ENCODE assay signal across 14 cellular contexts in genomic region chr10:48776005-48776522, GRCh38.
DNase-seq lines count a peak whose midpoint lies in the region; ATAC-seq, FAIRE-seq and TF ChIP-seq lines count a peak whose summit lies in the region.
"Had no signal": no experiment of that assay in that cellular context is flagged by ENCODE, and none has a peak within 500 bp of the region (broad histone marks: within the 10 kb centered on the region; RNA-seq: fewer than 3 reads in every experiment).

No MANE protein-coding gene starts in this region.

- H3K9ac ChIP-seq in H1 (replicated peaks in 1 of 4; ENCODE audit: extremely low read depth in 1 of 4, low read depth in 3 of 4, low read length in 3 of 4) (no peak overlapping the region), neuronal stem cell (ENCODE audit: low read depth, low read length, poor library complexity) (no peak overlapping the region)

- no TSS peak for BruUV-seq in PC-9 (replicated peaks; lab: Mats Ljungman, UMichigan)

- no peaks in the 10 kb centered on the region for H3K36me3 ChIP-seq in H1 (ENCODE audit: control insufficient read depth in 2 of 4, insufficient read depth in 4 of 4, low read length in 3 of 4)
- H3K36me3 ChIP-seq in neuronal stem cell (replicated peaks in 1 of 2; ENCODE audit: control insufficient read depth in 2 of 2, insufficient read depth in 2 of 2, low read length in 2 of 2), result peaks cover 0 to 2% of the 10 kb centered on the region in 2 donors
- no peaks in the 10 kb centered on the region for H3K36me3 ChIP-seq in PC-9 (ENCODE audit: low read depth)
- no peaks in the 10 kb centered on the region for H3K36me3 ChIP-seq in Peyer's patch
- H3K36me3 ChIP-seq: HAP-1 had no signal

- H2BK15ac ChIP-seq in H1 (ENCODE audit: low read length), result no peak overlapping the region
- H2BK15ac ChIP-seq in neuronal stem cell (ENCODE audit: low read length), result no peak overlapping the region

- H4K91ac ChIP-seq in H1 (replicated peaks; ENCODE audit: insufficient read length, low read length), result no peak overlapping the region
- H4K91ac ChIP-seq in neuronal stem cell (ENCODE audit: low read depth, low read length, poor library complexity), result no peak overlapping the region

- no peaks in the 10 kb centered on the region for H3K79me2 ChIP-seq in H1 (ENCODE audit: control insufficient read depth in 1 of 2, insufficient read depth in 2 of 2, low read length in 2 of 2)
- H3K79me2 ChIP-seq in PC-9 (ENCODE audit: low read depth), result no peaks in the 10 kb centered on the region

- H4K8ac ChIP-seq in H1 (ENCODE audit: extremely low read depth, insufficient read depth, low read length), result no peak overlapping the region
- H4K8ac ChIP-seq in neuronal stem cell (ENCODE audit: low read depth, low read length), result no peak overlapping the region

- H3K14ac ChIP-seq in H1 (ENCODE audit: insufficient read length) (no peak overlapping the region), neuronal stem cell (ENCODE audit: low read length) (no peak overlapping the region)

- H3K4me1 ChIP-seq in H1 (replicated peaks in 1 of 4; ENCODE audit: control insufficient read depth in 3 of 4, insufficient read depth in 4 of 4, low read length in 3 of 4), result peaks cover 0 to 2% (median 0%) of the 10 kb centered on the region in 4 experiments; a peak in 2 of 7 replicates
- H3K4me1 ChIP-seq in neuronal stem cell (ENCODE audit: control insufficient read depth in 2 of 2, insufficient read depth in 1 of 2, low read depth in 1 of 2, low read length in 2 of 2), result peaks cover 0 to 2% of the 10 kb centered on the region in 2 donors
- no peaks in the 10 kb centered on the region for H3K4me1 ChIP-seq in PC-9 (replicated peaks; ENCODE audit: insufficient read depth)
- H3K4me1 ChIP-seq in Peyer's patch, result no peaks in the 10 kb centered on the region
- H3K4me1 ChIP-seq: HAP-1 had no signal

- H3K9me3 Mint-ChIP-seq in activated CD8-positive, alpha-beta memory T cell treated with anti-CD3 and anti-CD28 coated beads, Interleukin-2, amount 10 ng/mL, durations not matched to agents 7 days and 5 days (ENCODE audit: low read depth), result no peaks in the 10 kb centered on the region

- H3K9me3 ChIP-seq in H1 (ENCODE audit: insufficient read depth in 2 of 2, low read depth in 1 of 2, low read length in 1 of 2) (no peaks in the 10 kb centered on the region), neuronal stem cell (replicated peaks in 1 of 2; ENCODE audit: control insufficient read depth in 2 of 2, insufficient read depth in 1 of 2, low read depth in 1 of 2, low read length in 2 of 2) (no peaks in the 10 kb centered on the region), PC-9 (ENCODE audit: insufficient read depth, low read depth) (no peaks in the 10 kb centered on the region), Peyer's patch (no peaks in the 10 kb centered on the region)
- H3K9me3 ChIP-seq: HAP-1 had no signal

- POLR2A ChIA-PET in H1 (lab: Charles Lee; ENCODE audit: partially characterized antibody), result no interaction called here
- POLR2A ChIA-PET in PC-9 (lab: Charles Lee; ENCODE audit: unreplicated experiment), result no interaction called here

- H2BK20ac ChIP-seq in H1 (ENCODE audit: low read length), result no peak overlapping the region

- intact Hi-C loops in PC-9 (cut with micrococcal nuclease; ENCODE audit: unreplicated experiment), result no loop called here

- no peak overlapping the region for H3K4me3 Mint-ChIP-seq in activated CD8-positive, alpha-beta memory T cell treated with anti-CD3 and anti-CD28 coated beads, Interleukin-2, amount 10 ng/mL, durations not matched to agents 7 days and 5 days
- H3K4me3 Mint-ChIP-seq: CD4-positive, alpha-beta memory T cell had no signal

- CTCF ChIA-PET in activated CD8-positive, alpha-beta memory T cell treated with anti-CD3 and anti-CD28 coated beads, Interleukin-2, amount 10 ng/mL, durations not matched to agents 7 days and 5 days (lab: Charles Lee), result no interaction called here
- CTCF ChIA-PET in H1 (lab: Charles Lee; ENCODE audit: partially characterized antibody), result interaction anchor here (1.0 to 2.3 kb wide), 2 partner anchors 12 to 119 kb away, joined by 5 to 10 read pairs; no protein-coding TSS in a partner anchor
- CTCF ChIA-PET in PC-9 (lab: Charles Lee), result no interaction called here

- 81% methylated on average over 5 of the region's 5 CpGs; no CpG with 5 or more reads in 1 of the 2 experiments for WGBS in H1 (ENCODE audit: extremely low coverage in 1 of 2, insufficient coverage in 1 of 2, insufficient read length in 1 of 2, insufficient replicate concordance in 2 of 2, low coverage in 1 of 2, low lambda C conversion rate in 2 of 2, missing lambda C conversion rate in 1 of 2), 2 experiments
- WGBS in neuronal stem cell (ENCODE audit: extremely low coverage in 2 of 2, insufficient read length in 2 of 2, insufficient replicate concordance in 1 of 2), 2 donors, result no CpG with 5 or more reads among the region's 5 CpGs

- H3K56ac ChIP-seq in H1 (replicated peaks; ENCODE audit: insufficient read length, low read depth, low read length), result no peak overlapping the region

- no peak for TF ChIP-seq RAD21 in H1 (IDR thresholded peaks at IDR 0.05 in 1 of 2, conservative IDR thresholded peaks at IDR 0.05 in 1 of 2; ENCODE audit: low read depth in 2 of 2, low read length in 2 of 2)

- H2AFZ ChIP-seq in H1 (ENCODE audit: low read length) (no peak overlapping the region), neuronal stem cell (ENCODE audit: low read length) (no peak overlapping the region), PC-9 (no peak overlapping the region)

- H2BK12ac ChIP-seq in H1 (ENCODE audit: low read depth, low read length), result no peak overlapping the region
- H2BK12ac ChIP-seq in neuronal stem cell (ENCODE audit: low read length), result no peak overlapping the region

- no peaks in the 10 kb centered on the region for H3K36me3 Mint-ChIP-seq in activated CD8-positive, alpha-beta memory T cell treated with anti-CD3 and anti-CD28 coated beads, Interleukin-2, amount 10 ng/mL, durations not matched to agents 7 days and 5 days
- H3K36me3 Mint-ChIP-seq: CD4-positive, alpha-beta memory T cell had no signal

- no peaks in the 10 kb centered on the region for H3K23me2 ChIP-seq in H1 (ENCODE audit: low read depth, low read length)

- no peak overlapping the region for H4K5ac ChIP-seq in H1 (ENCODE audit: insufficient read length, low read depth, low read length)

- no peak overlapping the region for H2BK120ac ChIP-seq in H1 (replicated peaks; ENCODE audit: low read depth, low read length)
- H2BK120ac ChIP-seq in neuronal stem cell (ENCODE audit: low read depth, low read length), result no peak overlapping the region

- H3K4me3 ChIP-seq in H1 (ENCODE audit: extremely low read depth in 1 of 4, insufficient read depth in 2 of 4, low read depth in 3 of 4, low read length in 4 of 4), result no peak overlapping the region
- H3K4me3 ChIP-seq in neuronal stem cell (ENCODE audit: low read length in 2 of 2), result no peak overlapping the region
- no peak overlapping the region for H3K4me3 ChIP-seq in PC-9
- no peak overlapping the region for H3K4me3 ChIP-seq in Peyer's patch
- H3K4me3 ChIP-seq: HAP-1 had no signal

- TF ChIP-seq POLR2A in H1 (IDR thresholded peaks at IDR 0.05; ENCODE audit: control extremely low read depth in 1 of 2, low read depth in 2 of 2, low read length in 2 of 2) (no peak), Peyer's patch (IDR thresholded peaks at IDR 0.05) (no peak)

- no peaks in the 10 kb centered on the region for H3K4me1 Mint-ChIP-seq in activated CD8-positive, alpha-beta memory T cell treated with anti-CD3 and anti-CD28 coated beads, Interleukin-2, amount 10 ng/mL, durations not matched to agents 7 days and 5 days
- H3K4me1 Mint-ChIP-seq: CD4-positive, alpha-beta memory T cell had no signal

- H2AK5ac ChIP-seq in H1 (ENCODE audit: low read depth, low read length) (no peak overlapping the region), neuronal stem cell (ENCODE audit: low read depth, low read length) (no peak overlapping the region)

- no peaks in the 10 kb centered on the region for H3K9me2 ChIP-seq in PC-9 (ENCODE audit: insufficient read depth)

- H2BK5ac ChIP-seq in H1 (ENCODE audit: low read depth, low read length) (no peak overlapping the region), neuronal stem cell (ENCODE audit: low read length) (no peak overlapping the region)

- H4K20me1 ChIP-seq in H1 (replicated peaks in 1 of 2; ENCODE audit: control insufficient read depth in 1 of 2, insufficient read depth in 2 of 2, low read length in 2 of 2) (peaks cover 0 to 2% of the 10 kb centered on the region in 2 experiments), PC-9 (ENCODE audit: insufficient read depth) (no peaks in the 10 kb centered on the region)

- DNase-seq in activated CD8-positive, alpha-beta memory T cell treated with anti-CD3 and anti-CD28 coated beads, Interleukin-2, amount 10 ng/mL, durations not matched to agents 7 days and 5 days, result peak; percentile 5
- DNase-seq in activated CD8-positive, alpha-beta memory T cell treated with anti-CD3 and anti-CD28 coated beads, Interleukin-2, amount 50 U/mL, for 4 hours, result no peak
- DNase-seq in H1 (ENCODE audit: low read depth in 1 of 2, low spot score in 2 of 2), result no peak
- no peak for DNase-seq in neuronal stem cell (ENCODE audit: low spot score)
- DNase-seq in PC-9, result no peak
- no peak for DNase-seq in Peyer's patch
- no peak for DNase-seq in NCI-H1092 (lab: John Stamatoyannopoulos, UW)
- DNase-seq: ACHN; C1 segment of cervical spinal cord; CD4-positive, alpha-beta memory T cell; DMS79; GOT3 had no signal

- TF ChIP-seq EP300 in H1 (IDR thresholded peaks at IDR 0.05; ENCODE audit: borderline replicate concordance in 1 of 2, low read depth in 2 of 2, low read length in 2 of 2), result no peak

- H3K79me1 ChIP-seq in H1 (ENCODE audit: low read depth, low read length) (no peaks in the 10 kb centered on the region), neuronal stem cell (ENCODE audit: low read depth, low read length) (no peaks in the 10 kb centered on the region)

- H3K27ac ChIP-seq in H1 (ENCODE audit: low read depth, low read length), result no peak overlapping the region
- no peak overlapping the region for H3K27ac ChIP-seq in neuronal stem cell (replicated peaks; ENCODE audit: low read length)
- H3K27ac ChIP-seq in PC-9, result no peak overlapping the region
- H3K27ac ChIP-seq in Peyer's patch, result no peak overlapping the region

- no peak for ATAC-seq in activated CD8-positive, alpha-beta memory T cell treated with anti-CD3 and anti-CD28 coated beads, Interleukin-2, amount 10 ng/mL, durations not matched to agents 7 days and 5 days

- H3K27ac Mint-ChIP-seq in activated CD8-positive, alpha-beta memory T cell treated with anti-CD3 and anti-CD28 coated beads, Interleukin-2, amount 10 ng/mL, durations not matched to agents 7 days and 5 days, result no peak overlapping the region
- H3K27ac Mint-ChIP-seq: CD4-positive, alpha-beta memory T cell had no signal

- no peaks in the 10 kb centered on the region for H3K27me3 ChIP-seq in H1 (replicated peaks in 1 of 4; ENCODE audit: control insufficient read depth in 3 of 4, extremely low read depth in 1 of 4, insufficient read depth in 3 of 4, low read length in 3 of 4)
- no peaks in the 10 kb centered on the region for H3K27me3 ChIP-seq in neuronal stem cell (ENCODE audit: control insufficient read depth in 3 of 3, insufficient read depth in 3 of 3, low read depth in 1 of 3, low read length in 3 of 3)
- H3K27me3 ChIP-seq in PC-9 (ENCODE audit: insufficient read depth, low read depth), result peaks cover 60% of the 10 kb centered on the region
- no peaks in the 10 kb centered on the region for H3K27me3 ChIP-seq in Peyer's patch

- no peak for TF ChIP-seq CTCF in H1 (IDR thresholded peaks at IDR 0.05; ENCODE audit: control extremely low read depth in 1 of 3, insufficient read depth in 1 of 3, low read depth in 1 of 3, low read length in 3 of 3)
- no peak for TF ChIP-seq CTCF in PC-9 (conservative IDR thresholded peaks at IDR 0.05)
- no peak for TF ChIP-seq CTCF in Peyer's patch (IDR thresholded peaks at IDR 0.05)

- no peak for FAIRE-seq in H1 (lab: Jason Lieb, UNC)
- FAIRE-seq: GM12891 had no signal

- H3K18ac ChIP-seq in H1 (ENCODE audit: extremely low read depth, low read length) (no peak overlapping the region), neuronal stem cell (ENCODE audit: low read length) (peak overlapping the region; percentile 17)

- H3K4ac ChIP-seq in H1 (replicated peaks; ENCODE audit: insufficient read length, low read depth, low read length), result no peak overlapping the region
- H3K4ac ChIP-seq in neuronal stem cell (ENCODE audit: low read length), result no peak overlapping the region

- H3K23ac ChIP-seq in H1 (ENCODE audit: insufficient read length) (peak overlapping the region; percentile 10), neuronal stem cell (ENCODE audit: low read depth, low read length, poor library complexity) (no peak overlapping the region)

- no peaks in the 10 kb centered on the region for H3K27me3 Mint-ChIP-seq in activated CD8-positive, alpha-beta memory T cell treated with anti-CD3 and anti-CD28 coated beads, Interleukin-2, amount 10 ng/mL, durations not matched to agents 7 days and 5 days

- no peaks in the 10 kb centered on the region for H3F3A ChIP-seq in PC-9 (ENCODE audit: insufficient read depth, low read depth)

- H3K4me2 ChIP-seq in H1 (ENCODE audit: insufficient read depth in 1 of 2, low read depth in 2 of 2, low read length in 2 of 2), result no peak overlapping the region
- H3K4me2 ChIP-seq in neuronal stem cell (ENCODE audit: insufficient read depth, low read length, poor library complexity, severe bottlenecking), result no peak overlapping the region
- H3K4me2 ChIP-seq in PC-9, result no peak overlapping the region
